12 cellular contexts compared by ENCODE assay signal in the genomic region with DNA sequence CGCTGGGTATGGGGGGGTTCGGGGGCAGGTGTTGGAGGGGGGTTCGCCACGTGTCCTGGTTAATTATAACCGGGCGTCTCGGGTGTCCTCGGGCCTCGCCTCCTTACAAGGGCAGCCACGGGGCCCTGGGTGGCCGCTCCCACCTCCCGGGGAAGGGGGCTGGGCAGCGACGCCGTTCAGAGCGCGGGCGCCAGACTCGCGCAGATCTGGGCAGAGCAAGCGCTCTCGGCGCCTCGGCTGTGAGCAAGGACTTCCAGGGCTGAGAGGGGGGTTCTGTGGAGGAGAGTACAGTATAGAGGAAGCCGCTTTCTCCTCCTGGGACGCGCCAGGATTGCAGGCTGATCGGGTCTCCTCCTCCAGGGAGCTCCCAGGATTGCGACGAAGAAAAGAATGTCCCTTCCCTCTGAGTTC. TPM values are rescaled to one million over a fixed set of nuclear protein-coding genes. Genes with fewer than 3 reads are reported as not detected.
DNase-seq lines count a peak whose midpoint lies in the region; ATAC-seq and TF ChIP-seq lines count a peak whose summit lies in the region.
"Had no signal": no experiment of that assay in that cellular context is flagged by ENCODE, and none has a peak within 500 bp of the region (broad histone marks: within the 10 kb centered on the region; RNA-seq: fewer than 3 reads in every experiment).

No MANE protein-coding gene starts in this region.

- H2AFZ ChIP-seq in neuron (ENCODE audit: low read depth, low read length), result peak overlapping the region; percentile 10

- H3K36me3 ChIP-seq in BLaER1 (no peaks in the 10 kb centered on the region), Panc1 (ENCODE audit: control insufficient read depth, insufficient read depth, low read length) (no peaks in the 10 kb centered on the region), neuron (ENCODE audit: insufficient read depth, low read length) (no peaks in the 10 kb centered on the region)

- H3K4me2 ChIP-seq in BLaER1, result peak overlapping the region; percentile 78

- in situ Hi-C loops in Panc1 (cut with HindIII; ENCODE audit: low pct_unique_long_range_greater_than_20kb, low sequenced_read_pairs), result no loop called here

- no peak for TF ChIP-seq CTCF in Panc1 (IDR thresholded peaks at IDR 0.05)

- no peak for DNase-seq in Panc1 (ENCODE audit: low read depth, low spot score)
- peak; percentile 89 for DNase-seq in cardiac septum (ENCODE audit: low spot score)
- DNase-seq in posterior vena cava (ENCODE audit: low spot score), result no peak
- DNase-seq: activated CD8-positive, alpha-beta memory T cell treated with anti-CD3 and anti-CD28 coated beads, Interleukin-2, amount 50 U/mL, for 48 hours; DND-41 had no signal

- H3K27ac ChIP-seq in BLaER1 (peak overlapping the region; percentile 65), Panc1 (ENCODE audit: low read length) (no peak overlapping the region)

- H4K20me1 ChIP-seq in BLaER1, result no peaks in the 10 kb centered on the region

- intact Hi-C loops in Panc1 (cut with micrococcal nuclease; ENCODE audit: unreplicated experiment), result loop anchor here (10.0 kb wide), 1 partner anchor 69 kb away; the partner anchor contains the start of gene MARK4
- intact Hi-C loops in cardiac septum (cut with DNase I), result loop anchor here (2.0 kb wide), 1 partner anchor 29 kb away; no protein-coding TSS in a partner anchor
- intact Hi-C loops in posterior vena cava (cut with DNase I), result no loop called here

- H3K9ac ChIP-seq in BLaER1, result peak overlapping the region; percentile 45

- peak overlapping the region; percentile 47 for H3K4me3 ChIP-seq in BLaER1
- 0 out of 4 replicates have a peak overlapping the region, but pooled peaks of 1 of the 2 experiments have one; percentile 0 for H3K4me3 ChIP-seq in Panc1 (ENCODE audit: low read depth in 2 of 2, low read length in 2 of 2)
- no peak overlapping the region for H3K4me3 ChIP-seq in neuron (ENCODE audit: low read length)

- H3K9me3 ChIP-seq in BLaER1, result no peaks in the 10 kb centered on the region
- no peaks in the 10 kb centered on the region for H3K9me3 ChIP-seq in Panc1 (ENCODE audit: control insufficient read depth, insufficient read depth, low read depth, low read length)
- H3K9me3 ChIP-seq in neuron (ENCODE audit: low read length), result no peaks in the 10 kb centered on the region

- POLR2A ChIA-PET in Panc1 (lab: Charles Lee), result no interaction called here

- H3K4me1 ChIP-seq in BLaER1 (peaks cover 51% of the 10 kb centered on the region), Panc1 (ENCODE audit: control insufficient read depth, insufficient read depth, low read length) (peaks cover 10% of the 10 kb centered on the region), neuron (ENCODE audit: insufficient read depth, low read length) (peaks cover 15% of the 10 kb centered on the region)

- ATAC-seq in Panc1, result peak; percentile 24; the same call in 1 of the 2 replicates
- no peak for ATAC-seq in GM18519 (IDR thresholded peaks at IDR 0.05; ENCODE audit: low FRiP score, unreplicated experiment)
- ATAC-seq in HG03097 (IDR thresholded peaks at IDR 0.05; ENCODE audit: low FRiP score, unreplicated experiment), result no peak
- ATAC-seq in HG03342 (IDR thresholded peaks at IDR 0.05; ENCODE audit: unreplicated experiment), result no peak

- CTCF ChIA-PET in Panc1 (lab: Charles Lee), result no interaction called here

- no TSS peak for BruUV-seq in Panc1 (replicated peaks; lab: Mats Ljungman, UMichigan)

- H3K27me3 ChIP-seq in BLaER1, result no peaks in the 10 kb centered on the region
- no peaks in the 10 kb centered on the region for H3K27me3 ChIP-seq in Panc1 (ENCODE audit: control insufficient read depth, insufficient read depth, low read length)
- peaks cover 27% of the 10 kb centered on the region for H3K27me3 ChIP-seq in neuron (ENCODE audit: insufficient read depth, low read length)

RNA-seq across cellular contexts. Expression of gene CKM, which starts 1.0 kb away (rescaled TPM):
- total RNA-seq in Panc1 (2021; ENCODE audit: unreplicated experiment), result not detected
- not detected for polyA plus RNA-seq in Panc1 (2012; ENCODE audit: insufficient read length)
- 2,391 TPM for total RNA-seq in cardiac septum
- under 1 TPM in 1 of 2 donors, not detected in 1; 0.14 TPM for total RNA-seq in posterior vena cava
- total RNA-seq: NCI-H460; T-helper 1 cell treated with Interleukin-12 subunit alpha and Interleukin-12 subunit beta and Interleukin-4 antibody, amounts not matched to agents 30 ng/mL and 1 ng/mL, for 36 hours had no signal

RNA-seq across cellular contexts. Expression of gene KLC3, which starts 16.9 kb away (rescaled TPM):
- total RNA-seq in Panc1 (2021; ENCODE audit: unreplicated experiment), result 0.49 TPM
- polyA plus RNA-seq in Panc1 (2012; ENCODE audit: insufficient read length), result 0.86 TPM
- not detected for total RNA-seq in cardiac septum
- under 1 TPM in 1 of 2 donors, not detected in 1; 0.37 TPM for total RNA-seq in posterior vena cava
- total RNA-seq: T-helper 1 cell treated with Interleukin-12 subunit alpha and Interleukin-12 subunit beta and Interleukin-4 antibody, amounts not matched to agents 30 ng/mL and 1 ng/mL, for 36 hours had no signal

RNA-seq across cellular contexts. Expression of gene ERCC2, which starts 46.7 kb away (rescaled TPM):
- total RNA-seq in Panc1 (2021; ENCODE audit: unreplicated experiment), result 32.5 TPM
- polyA plus RNA-seq in Panc1 (2012; ENCODE audit: insufficient read length), result 50.9 TPM
- 12.4 TPM for total RNA-seq in cardiac septum
- total RNA-seq in posterior vena cava, result 10 to 100 TPM; 13.6 to 14.1 TPM

Comparison
In these comparisons a context has a peak if more than half of its experiments do, and no peak if none do; other contexts are left out.
1. RNA of gene CKM, which starts 1.0 kb away (total RNA-seq): 2,391 TPM in cardiac septum (single experiment); 0.14 TPM in posterior vena cava and not detected in Panc1 (single experiment); every median in the first group is over 1,000 times any median in the second.
2. intact Hi-C loops: an anchor here in Panc1 (10.0 kb wide) and cardiac septum (2.0 kb wide); none called in posterior vena cava.